Comparison of ENCODE assay signal across 8 cellular contexts in genomic region chr7:24757799-24758275, GRCh38. TPM values are rescaled to one million over a fixed set of nuclear protein-coding genes. Genes with fewer than 3 reads are reported as not detected.
DNase-seq lines count a peak whose midpoint lies in the region; ATAC-seq and TF ChIP-seq lines count a peak whose summit lies in the region.

No MANE protein-coding gene starts in this region.

- POLR2A ChIA-PET in activated CD4-positive, alpha-beta memory T cell treated with anti-CD3 and anti-CD28 coated beads for 36 hours (lab: Charles Lee), result interaction anchor here (1.0 kb wide), 1 partner anchor 1872 kb away, joined by 5 read pairs; no protein-coding TSS in a partner anchor

- peak overlapping the region; percentile 58 for H3K4me3 Mint-ChIP-seq in activated CD4-positive, alpha-beta memory T cell treated with anti-CD3 and anti-CD28 coated beads for 36 hours
- H3K4me3 Mint-ChIP-seq in glutamatergic neuron (ENCODE audit: unreplicated experiment), result peak overlapping the region; percentile 79
- H3K4me3 Mint-ChIP-seq in progenitor cell of endocrine pancreas (ENCODE audit: low read depth), result peak overlapping the region; percentile 72

- no peaks in the 10 kb centered on the region for H3K36me3 Mint-ChIP-seq in activated CD4-positive, alpha-beta memory T cell treated with anti-CD3 and anti-CD28 coated beads for 36 hours
- no peaks in the 10 kb centered on the region for H3K36me3 Mint-ChIP-seq in glutamatergic neuron (ENCODE audit: unreplicated experiment)
- H3K36me3 Mint-ChIP-seq in progenitor cell of endocrine pancreas (ENCODE audit: insufficient read depth), result no peaks in the 10 kb centered on the region

- H3K9me3 Mint-ChIP-seq in activated CD4-positive, alpha-beta memory T cell treated with anti-CD3 and anti-CD28 coated beads for 36 hours, result peaks cover 6% of the 10 kb centered on the region
- H3K9me3 Mint-ChIP-seq in glutamatergic neuron (ENCODE audit: unreplicated experiment), result peaks cover 3% of the 10 kb centered on the region
- H3K9me3 Mint-ChIP-seq in progenitor cell of endocrine pancreas (ENCODE audit: low read depth), result no peaks in the 10 kb centered on the region

- peaks cover 30% of the 10 kb centered on the region for H3K4me1 Mint-ChIP-seq in activated CD4-positive, alpha-beta memory T cell treated with anti-CD3 and anti-CD28 coated beads for 36 hours (ENCODE audit: low read depth)
- H3K4me1 Mint-ChIP-seq in glutamatergic neuron (ENCODE audit: low read depth, unreplicated experiment), result no peaks in the 10 kb centered on the region
- peaks cover 10% of the 10 kb centered on the region for H3K4me1 Mint-ChIP-seq in progenitor cell of endocrine pancreas (ENCODE audit: low read depth)

- no peak overlapping the region for H3K27ac Mint-ChIP-seq in activated CD4-positive, alpha-beta memory T cell treated with anti-CD3 and anti-CD28 coated beads for 36 hours
- H3K27ac Mint-ChIP-seq in glutamatergic neuron (ENCODE audit: unreplicated experiment) (no peak overlapping the region), progenitor cell of endocrine pancreas (peak overlapping the region; percentile 54)

- DNase-seq in DMS 273 (lab: John Stamatoyannopoulos, UW; ENCODE audit: unreplicated experiment) (peak; percentile 55), DMS 273 treated with DMSO at 0.1 percent for 48 hours (lab: John Stamatoyannopoulos, UW) (no peak), glutamatergic neuron (no peak), progenitor cell of endocrine pancreas (ENCODE audit: low spot score, unreplicated experiment) (no peak), middle frontal gyrus (ENCODE audit: extremely low spot score, low spot score) (no peak), posterior cingulate gyrus (no peak)
- DNase-seq in activated CD4-positive, alpha-beta memory T cell treated with anti-CD3 and anti-CD28 coated beads for 36 hours, result no peak

- H3K27me3 Mint-ChIP-seq in activated CD4-positive, alpha-beta memory T cell treated with anti-CD3 and anti-CD28 coated beads for 36 hours, result peaks cover 46% of the 10 kb centered on the region
- H3K27me3 Mint-ChIP-seq in glutamatergic neuron (ENCODE audit: unreplicated experiment), result peaks cover 16% of the 10 kb centered on the region
- H3K27me3 Mint-ChIP-seq in progenitor cell of endocrine pancreas, result peaks cover 33% of the 10 kb centered on the region

- no peak for TF ChIP-seq CTCF in glutamatergic neuron (IDR thresholded peaks at IDR 0.05; ENCODE audit: partially characterized antibody, unreplicated experiment)
- no peak for TF ChIP-seq CTCF in progenitor cell of endocrine pancreas (IDR thresholded peaks at IDR 0.05; ENCODE audit: unreplicated experiment)

- CTCF ChIA-PET in activated CD4-positive, alpha-beta memory T cell treated with anti-CD3 and anti-CD28 coated beads for 36 hours (lab: Charles Lee), result interaction anchor here (1.1 kb wide), 1 partner anchor 183 kb away, joined by 3 read pairs; no protein-coding TSS in a partner anchor

- ATAC-seq in HG03025 (IDR thresholded peaks at IDR 0.05; ENCODE audit: low FRiP score, unreplicated experiment), result peak; percentile 5

- intact Hi-C loops in activated CD4-positive, alpha-beta memory T cell treated with anti-CD3 and anti-CD28 coated beads for 36 hours (cut with micrococcal nuclease), result loop anchor here (5.0 kb wide), 1 partner anchor 149 kb away; no protein-coding TSS in a partner anchor
- intact Hi-C loops in posterior cingulate gyrus (cut with DNase I), result loop anchor here (2.0 kb wide), 1 partner anchor 223 kb away; the partner anchor contains the start of gene OSBPL3

RNA-seq across cellular contexts. Expression of gene GSDME, which starts 0.6 kb away (rescaled TPM):
- total RNA-seq in activated CD4-positive, alpha-beta memory T cell treated with anti-CD3 and anti-CD28 coated beads for 36 hours, result 1 to 10 TPM; 4.7 TPM
- 12.7 TPM for total RNA-seq in glutamatergic neuron (ENCODE audit: unreplicated experiment)
- 22.3 and 25.0 TPM in 2 replicates for total RNA-seq in progenitor cell of endocrine pancreas
